In the genomic region with DNA sequence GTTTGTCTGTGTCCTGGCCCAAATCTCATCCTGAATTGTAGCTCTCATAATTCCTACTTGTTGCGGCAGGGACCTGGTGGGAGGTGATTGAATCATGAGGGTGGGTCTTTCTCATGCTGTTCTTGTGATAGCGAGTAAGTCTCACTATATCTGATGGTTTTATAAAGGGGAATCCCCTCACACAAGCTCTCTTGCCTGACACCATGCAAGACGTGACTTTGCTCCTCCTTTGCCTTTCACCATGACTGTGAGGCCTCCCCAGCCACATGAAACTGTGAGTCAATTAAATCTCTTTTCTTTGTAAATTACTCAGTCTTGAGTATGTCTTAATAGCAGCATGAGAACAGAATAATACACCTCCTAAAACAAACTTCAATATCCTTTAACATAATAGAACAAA, we compare ENCODE assay signal across 20 cellular contexts.
"Had no signal": no experiment of that assay in that cellular context is flagged by ENCODE, and none has a peak within 500 bp of the region (broad histone marks: within the 10 kb centered on the region; RNA-seq: fewer than 3 reads in every experiment).

No MANE protein-coding gene starts in this region.

- H3K4me3 ChIP-seq: adrenal gland, body of pancreas had no signal

- DNase-seq: activated CD4-positive, alpha-beta T cell treated with anti-CD3 and anti-CD28 coated beads, Interleukin-2, amount 50 U/mL, for 1 hour; activated CD4-positive, alpha-beta T cell treated with anti-CD3 and anti-CD28 coated beads, Interleukin-2, amount 50 U/mL, for 48 hours; activated CD8-positive, alpha-beta memory T cell treated with anti-CD3 and anti-CD28 coated beads for 24 hours; activated CD8-positive, alpha-beta T cell treated with anti-CD3 and anti-CD28 coated beads for 36 hours; activated effector memory CD4-positive, alpha-beta T cell treated with anti-CD3 and anti-CD28 coated beads, Interleukin-2, amount 50 U/mL, for 16 hours; activated naive CD4-positive, alpha-beta T cell treated with anti-CD3 and anti-CD28 coated beads for 36 hours; activated naive CD8-positive, alpha-beta T cell treated with anti-CD3 and anti-CD28 coated beads for 36 hours; activated naive CD8-positive, alpha-beta T cell treated with anti-CD3 and anti-CD28 coated beads, Interleukin-2, amount 50 U/mL, for 24 hours; activated T-cell treated with anti-CD3 and anti-CD28 coated beads, Interleukin-2, amount 50 U/mL, for 4 hours; adrenal gland; amygdala; aorta; body of pancreas; caudate nucleus; cortex of kidney; dermis blood vessel endothelial cell; effector CD4-positive, alpha-beta T cell; effector memory CD8-positive, alpha-beta T cell; foreskin fibroblast; head of caudate nucleus had no signal
